Comparison of ENCODE assay signal across 10 cellular contexts in the genomic region with DNA sequence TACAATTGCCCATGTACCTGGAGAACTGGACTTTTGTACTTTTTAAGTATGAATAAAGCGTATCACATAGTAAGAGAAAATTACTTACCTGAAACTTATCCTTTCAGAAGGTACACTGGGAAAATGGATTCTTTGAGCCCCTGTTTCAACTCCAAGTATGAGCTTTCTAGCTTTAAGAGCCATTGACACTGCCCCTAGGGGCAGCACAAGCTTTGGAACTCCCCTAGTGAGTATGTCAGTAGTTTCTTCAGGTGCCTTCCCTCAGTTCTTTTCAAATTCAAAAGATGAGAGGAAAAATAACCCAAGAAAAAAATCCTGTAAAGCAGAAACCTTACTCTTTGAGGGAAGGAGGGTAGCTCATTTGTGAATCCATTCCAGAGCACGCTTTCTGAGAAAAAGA.
DNase-seq lines count a peak whose midpoint lies in the region; ATAC-seq and TF ChIP-seq lines count a peak whose summit lies in the region.
"Had no signal": no experiment of that assay in that cellular context is flagged by ENCODE, and none has a peak within 500 bp of the region (broad histone marks: within the 10 kb centered on the region; RNA-seq: fewer than 3 reads in every experiment).

No MANE protein-coding gene starts in this region.

- H3K27me3 Mint-ChIP-seq in effector memory CD8-positive, alpha-beta T cell, result no peaks in the 10 kb centered on the region
- H3K27me3 Mint-ChIP-seq: central memory CD8-positive, alpha-beta T cell had no signal

- ATAC-seq in HG02610 (IDR thresholded peaks at IDR 0.05; ENCODE audit: unreplicated experiment), result peak; percentile 62
- peak; percentile 56 for ATAC-seq in left lobe of liver
- ATAC-seq in GM21360 (IDR thresholded peaks at IDR 0.05; ENCODE audit: unreplicated experiment), result no peak
- no peak for ATAC-seq in effector memory CD8-positive, alpha-beta T cell (replicated peaks)

- no peak overlapping the region for H3K4me3 Mint-ChIP-seq in effector memory CD8-positive, alpha-beta T cell
- H3K4me3 Mint-ChIP-seq: central memory CD8-positive, alpha-beta T cell had no signal

- no peak overlapping the region for H3K27ac ChIP-seq in WERI-Rb-1

- H3K36me3 ChIP-seq in WERI-Rb-1, result no peaks in the 10 kb centered on the region; the same call in 1 of the 2 replicates

- DNase-seq in EH (ENCODE audit: low read depth) (peak; percentile 7), WERI-Rb-1 (no peak), left lobe of liver (ENCODE audit: low spot score) (no peak), HuH-7.5 (ENCODE audit: low spot score) (no peak), NCI-H345 treated with DMSO at 0.1 percent for 48 hours (lab: John Stamatoyannopoulos, UW; ENCODE audit: unreplicated experiment) (no peak)
- DNase-seq in effector memory CD8-positive, alpha-beta T cell, result no peak
- DNase-seq: T1000 had no signal

- peaks cover 10% of the 10 kb centered on the region for H3K36me3 Mint-ChIP-seq in effector memory CD8-positive, alpha-beta T cell (ENCODE audit: insufficient read depth)

- H3K9me3 Mint-ChIP-seq in effector memory CD8-positive, alpha-beta T cell, result no peaks in the 10 kb centered on the region
- H3K9me3 Mint-ChIP-seq: central memory CD8-positive, alpha-beta T cell had no signal

- no peaks in the 10 kb centered on the region for H3K9me3 ChIP-seq in WERI-Rb-1 (ENCODE audit: severe bottlenecking)

- H3K27ac Mint-ChIP-seq in effector memory CD8-positive, alpha-beta T cell, result no peak overlapping the region

- TF ChIP-seq CTCF in WERI-Rb-1 (IDR thresholded peaks at IDR 0.05; ENCODE audit: low read depth, low read length), result peak; percentile 58

- H3K4me3 ChIP-seq in WERI-Rb-1 (ENCODE audit: low read depth, low read length), result no peak overlapping the region

- H3K27me3 ChIP-seq in WERI-Rb-1 (ENCODE audit: insufficient read depth, low read depth, severe bottlenecking), result no peaks in the 10 kb centered on the region

- H3K4me1 Mint-ChIP-seq in effector memory CD8-positive, alpha-beta T cell (ENCODE audit: low read depth in 2 of 2), result peaks cover 0 to 2% of the 10 kb centered on the region in 2 donors
- H3K4me1 Mint-ChIP-seq: central memory CD8-positive, alpha-beta T cell had no signal

Comparison
In these comparisons a context has a peak if more than half of its experiments do, and no peak if none do; other contexts are left out.
1. ATAC-seq: peak in HG02610 (single experiment) and left lobe of liver (single experiment); none in GM21360 (single experiment) and effector memory CD8-positive, alpha-beta T cell (single experiment).